ENCODE assay signal across 27 cellular contexts in the genomic region with DNA sequence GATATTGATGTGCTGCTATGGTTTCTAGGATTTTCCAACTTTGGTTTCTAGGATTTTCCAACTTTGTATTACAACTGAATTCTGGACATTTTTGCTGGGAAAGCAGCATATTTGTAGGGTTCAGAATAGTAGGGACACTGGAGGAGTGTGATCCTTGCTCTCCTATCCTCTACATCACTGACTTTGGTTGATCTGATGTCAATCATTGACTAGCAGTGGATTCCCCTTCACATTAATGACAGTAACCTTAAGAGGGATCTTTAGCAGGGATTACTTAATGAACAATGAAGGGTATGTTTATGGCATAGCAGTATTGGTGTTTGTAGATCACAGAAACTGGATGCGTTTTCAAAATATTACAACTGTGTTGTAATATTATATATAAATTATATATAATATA.
"Had no signal": no experiment of that assay in that cellular context is flagged by ENCODE, and none has a peak within 500 bp of the region (broad histone marks: within the 10 kb centered on the region; RNA-seq: fewer than 3 reads in every experiment).

No MANE protein-coding gene starts in this region.

- H3K9me3 ChIP-seq: esophagus muscularis mucosa, gastroesophageal sphincter, heart right ventricle, lower lobe of right lung, prostate gland, sigmoid colon, thoracic aorta, tibial nerve, upper lobe of left lung had no signal

- H3K4me1 ChIP-seq: gastroesophageal sphincter, lower lobe of right lung, prostate gland, sigmoid colon, tibial nerve had no signal

- ATAC-seq: foreskin keratinocyte; gastroesophageal sphincter; heart right ventricle; left colon; left ventricle myocardium superior; lower lobe of right lung; naive thymus-derived CD8-positive, alpha-beta T cell; right cardiac atrium; stimulated activated naive B cell treated with anti-CD40 and anti-IgM and Interleukin-4, amounts not matched to agents 10 μg/mL and 1 μg/mL and 100 μg/mL, for 72 hours had no signal

- H3K9me3 Mint-ChIP-seq: naive thymus-derived CD8-positive, alpha-beta T cell; nephron progenitor cell; stimulated activated naive B cell treated with anti-CD40 and anti-IgM and Interleukin-4, amounts not matched to agents 10 μg/mL and 1 μg/mL and 100 μg/mL, for 72 hours; stimulated activated naive CD8-positive, alpha-beta T cell treated with anti-CD3 and anti-CD28 coated beads, Interleukin-15, Interleukin-2, amounts not matched to agents 100 ng/mL and 50 ng/mL, for 24 hours had no signal

- FAIRE-seq: endothelial cell of umbilical vein, urothelium cell line had no signal

- H3K4me3 ChIP-seq: coronary artery, esophagus muscularis mucosa, gastroesophageal sphincter, heart right ventricle, lower lobe of right lung, prostate gland, sigmoid colon, thoracic aorta, tibial nerve, upper lobe of left lung had no signal

- H3K27me3 Mint-ChIP-seq: naive thymus-derived CD8-positive, alpha-beta T cell; stimulated activated naive B cell treated with anti-CD40 and anti-IgM and Interleukin-4, amounts not matched to agents 10 μg/mL and 1 μg/mL and 100 μg/mL, for 72 hours; stimulated activated naive CD8-positive, alpha-beta T cell treated with anti-CD3 and anti-CD28 coated beads, Interleukin-15, Interleukin-2, amounts not matched to agents 100 ng/mL and 50 ng/mL, for 24 hours had no signal

- H3K4me3 Mint-ChIP-seq: naive thymus-derived CD8-positive, alpha-beta T cell; nephron progenitor cell; stimulated activated naive B cell treated with anti-CD40 and anti-IgM and Interleukin-4, amounts not matched to agents 10 μg/mL and 1 μg/mL and 100 μg/mL, for 72 hours; stimulated activated naive CD8-positive, alpha-beta T cell treated with anti-CD3 and anti-CD28 coated beads, Interleukin-15, Interleukin-2, amounts not matched to agents 100 ng/mL and 50 ng/mL, for 24 hours had no signal

- DNase-seq: dermis blood vessel endothelial cell; effector memory CD4-positive, alpha-beta T cell; foreskin keratinocyte; glutamatergic neuron; heart right ventricle; hippocampal formation; left colon; left ventricle myocardium superior; lower lobe of right lung; naive thymus-derived CD8-positive, alpha-beta T cell; nephron progenitor cell; nucleus accumbens; right cardiac atrium; sigmoid colon; stimulated activated CD4-positive, alpha-beta T cell treated with anti-CD3 and anti-CD28 coated beads, Interleukin-2, amount 100 ng/mL, for 24 hours; stimulated activated CD4-positive, alpha-beta T cell treated with anti-CD3 and anti-CD28 coated beads, Interleukin-4, amount 100 ng/mL, for 4 hours; stimulated activated naive B cell treated with anti-CD40 and anti-IgM and Interleukin-4, amounts not matched to agents 10 μg/mL and 1 μg/mL and 100 μg/mL, for 72 hours; upper lobe of left lung had no signal

- H3K27ac ChIP-seq: coronary artery, esophagus muscularis mucosa, foreskin keratinocyte, gastroesophageal sphincter, heart right ventricle, lower lobe of right lung, prostate gland, sigmoid colon, thoracic aorta, tibial nerve, upper lobe of left lung had no signal

- H3K36me3 ChIP-seq: prostate gland, sigmoid colon, thoracic aorta had no signal

- H3K27ac Mint-ChIP-seq: naive thymus-derived CD8-positive, alpha-beta T cell; nephron progenitor cell; stimulated activated naive B cell treated with anti-CD40 and anti-IgM and Interleukin-4, amounts not matched to agents 10 μg/mL and 1 μg/mL and 100 μg/mL, for 72 hours; stimulated activated naive CD8-positive, alpha-beta T cell treated with anti-CD3 and anti-CD28 coated beads, Interleukin-15, Interleukin-2, amounts not matched to agents 100 ng/mL and 50 ng/mL, for 24 hours had no signal

- H3K27me3 ChIP-seq: esophagus muscularis mucosa, foreskin keratinocyte, gastroesophageal sphincter, heart right ventricle, sigmoid colon, tibial nerve, upper lobe of left lung had no signal
